16 cellular contexts compared by ENCODE assay signal in the genomic region with DNA sequence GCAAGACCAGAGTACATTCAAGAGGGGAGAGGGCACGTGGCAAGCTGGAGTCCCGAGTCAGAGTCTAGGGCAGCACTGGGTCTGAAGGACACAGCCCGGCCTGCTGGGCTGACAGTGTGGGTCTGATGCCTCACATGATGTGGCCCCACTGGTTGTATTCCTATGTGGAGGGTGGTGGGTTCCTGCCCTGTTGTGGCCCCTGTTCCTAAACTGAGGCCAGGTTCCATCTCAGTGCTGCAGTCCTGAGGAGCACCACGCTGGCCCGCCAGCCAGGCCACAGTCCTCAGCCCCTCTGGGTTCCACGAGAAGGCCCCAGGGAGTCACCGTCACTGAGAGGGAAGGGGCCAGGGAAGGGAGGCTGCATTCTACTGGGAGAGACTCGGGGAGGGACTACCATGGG. TPM values are rescaled to one million over a fixed set of nuclear protein-coding genes. Genes with fewer than 3 reads are reported as not detected.
DNase-seq lines count a peak whose midpoint lies in the region; ATAC-seq, FAIRE-seq and TF ChIP-seq lines count a peak whose summit lies in the region.
"Had no signal": no experiment of that assay in that cellular context is flagged by ENCODE, and none has a peak within 500 bp of the region (broad histone marks: within the 10 kb centered on the region; RNA-seq: fewer than 3 reads in every experiment).

No MANE protein-coding gene starts in this region.

- peak overlapping the region; percentile 44 to 93 for H3K27ac Mint-ChIP-seq in activated naive CD4-positive, alpha-beta T cell treated with anti-CD3 and anti-CD28 coated beads, Interleukin-2, amount 50 U/mL, for 72 hours
- peak overlapping the region; percentile 33 for H3K27ac Mint-ChIP-seq in activated T-helper 2 cell treated with anti-CD3 and anti-CD28 coated beads, Interferon-gamma antibody, Interleukin-2, Interleukin-4, amounts not matched to agents 10 μg/mL and 5 μg/mL and 100 μg/mL, durations not matched to agents 14 hours and 24 hours and 36 hours
- H3K27ac Mint-ChIP-seq: stimulated activated memory B cell treated with anti-CD40 and anti-IgM and Interleukin-4, amounts not matched to agents 10 μg/mL and 1 μg/mL and 100 μg/mL, for 72 hours had no signal

- H3K4me3 Mint-ChIP-seq in activated T-helper 2 cell treated with anti-CD3 and anti-CD28 coated beads, Interferon-gamma antibody, Interleukin-2, Interleukin-4, amounts not matched to agents 10 μg/mL and 5 μg/mL and 100 μg/mL, durations not matched to agents 14 hours and 24 hours and 36 hours (ENCODE audit: low read depth) = no peak overlapping the region
- H3K4me3 Mint-ChIP-seq: stimulated activated memory B cell treated with anti-CD40 and anti-IgM and Interleukin-4, amounts not matched to agents 10 μg/mL and 1 μg/mL and 100 μg/mL, for 72 hours had no signal

- H3K36me3 ChIP-seq in kidney (ENCODE audit: control insufficient read depth in 1 of 2, insufficient read depth in 2 of 2, low read length in 2 of 2) = peaks cover 27 to 29% of the 10 kb centered on the region in 2 donors
- peaks cover 27% of the 10 kb centered on the region for H3K36me3 ChIP-seq in HAP-1 (replicated peaks)

- H3K4me1 Mint-ChIP-seq in activated T-helper 2 cell treated with anti-CD3 and anti-CD28 coated beads, Interferon-gamma antibody, Interleukin-2, Interleukin-4, amounts not matched to agents 10 μg/mL and 5 μg/mL and 100 μg/mL, durations not matched to agents 14 hours and 24 hours and 36 hours (ENCODE audit: low read depth) = peaks cover 19% of the 10 kb centered on the region

- in situ Hi-C loops in HAP-1 (cut with MboI; ENCODE audit: low sequenced_read_pairs) = no loop called here

- no peak for TF ChIP-seq CTCF in kidney (IDR thresholded peaks at IDR 0.05; ENCODE audit: borderline replicate concordance, extremely low read depth, insufficient read depth)

- H3K4me1 ChIP-seq in kidney (ENCODE audit: control insufficient read depth in 1 of 2, insufficient read depth in 1 of 2, low read depth in 1 of 2, low read length in 2 of 2) = peaks cover 15 to 34% of the 10 kb centered on the region in 2 donors
- H3K4me1 ChIP-seq in HAP-1 = no peaks in the 10 kb centered on the region

- H3K9me3 ChIP-seq in kidney (ENCODE audit: control insufficient read depth in 1 of 2, low read length in 2 of 2) (no peaks in the 10 kb centered on the region), HAP-1 (no peaks in the 10 kb centered on the region)

- H3K9me3 Mint-ChIP-seq in activated naive CD4-positive, alpha-beta T cell treated with anti-CD3 and anti-CD28 coated beads, Interleukin-2, amount 50 U/mL, for 72 hours = no peaks in the 10 kb centered on the region
- no peaks in the 10 kb centered on the region for H3K9me3 Mint-ChIP-seq in activated T-helper 2 cell treated with anti-CD3 and anti-CD28 coated beads, Interferon-gamma antibody, Interleukin-2, Interleukin-4, amounts not matched to agents 10 μg/mL and 5 μg/mL and 100 μg/mL, durations not matched to agents 14 hours and 24 hours and 36 hours
- H3K9me3 Mint-ChIP-seq: CD4-positive, alpha-beta memory T cell; stimulated activated memory B cell treated with anti-CD40 and anti-IgM and Interleukin-4, amounts not matched to agents 10 μg/mL and 1 μg/mL and 100 μg/mL, for 72 hours had no signal

- H3K36me3 Mint-ChIP-seq in activated naive CD4-positive, alpha-beta T cell treated with anti-CD3 and anti-CD28 coated beads, Interleukin-2, amount 50 U/mL, for 72 hours = peaks cover 0 to 11% of the 10 kb centered on the region in 2 donors
- H3K36me3 Mint-ChIP-seq in activated T-helper 2 cell treated with anti-CD3 and anti-CD28 coated beads, Interferon-gamma antibody, Interleukin-2, Interleukin-4, amounts not matched to agents 10 μg/mL and 5 μg/mL and 100 μg/mL, durations not matched to agents 14 hours and 24 hours and 36 hours (ENCODE audit: low read depth) = peaks cover 51% of the 10 kb centered on the region

- no peak for TF ChIP-seq POLR2A in erythroblast (IDR thresholded peaks at IDR 0.05; ENCODE audit: low read length)

- DNase-seq in activated naive CD4-positive, alpha-beta T cell treated with anti-CD3 and anti-CD28 coated beads, Interleukin-2, amount 50 U/mL, for 72 hours (ENCODE audit: low spot score in 2 of 2) = no peak
- DNase-seq in activated naive CD4-positive, alpha-beta T cell (lab: John Stamatoyannopoulos, UW) = no peak
- DNase-seq in activated T-helper 2 cell treated with anti-CD3 and anti-CD28 coated beads, Interferon-gamma antibody, Interleukin-2, Interleukin-4, amounts not matched to agents 10 μg/mL and 5 μg/mL and 100 μg/mL, durations not matched to agents 14 hours and 24 hours and 36 hours (ENCODE audit: low spot score) = no peak
- peak; percentile 56 for DNase-seq in kidney
- DNase-seq in HAP-1 (ENCODE audit: low spot score in 2 of 2) = no peak
- no peak for DNase-seq in erythroblast (lab: John Stamatoyannopoulos, UW)
- DNase-seq: ACHN; CD4-positive, alpha-beta memory T cell; NCI-H748 treated with DMSO at 0.1 percent for 48 hours had no signal

- peak overlapping the region in 1 of 2 donors; percentile 36 for H3K9ac ChIP-seq in kidney (ENCODE audit: low read length in 2 of 2)

- H3K27ac ChIP-seq in kidney (ENCODE audit: low read depth in 2 of 2, low read length in 2 of 2) = peak overlapping the region; percentile 61 to 66
- H3K27ac ChIP-seq in temporal lobe (ENCODE audit: low read depth, low read length) = peak overlapping the region; percentile 58

- no peak for FAIRE-seq in kidney (lab: Jason Lieb, UNC)
- FAIRE-seq: GM19239, TTC549 had no signal

- H3K27me3 ChIP-seq in HAP-1 (ENCODE audit: low read depth) = no peaks in the 10 kb centered on the region

- intact Hi-C loops in activated T-helper 2 cell treated with anti-CD3 and anti-CD28 coated beads, Interferon-gamma antibody, Interleukin-2, Interleukin-4, amounts not matched to agents 10 μg/mL and 5 μg/mL and 100 μg/mL, durations not matched to agents 14 hours and 24 hours and 36 hours (cut with micrococcal nuclease) = no loop called here
- intact Hi-C loops in kidney (cut with DNase I) = no loop called here

- H3K27me3 Mint-ChIP-seq in activated T-helper 2 cell treated with anti-CD3 and anti-CD28 coated beads, Interferon-gamma antibody, Interleukin-2, Interleukin-4, amounts not matched to agents 10 μg/mL and 5 μg/mL and 100 μg/mL, durations not matched to agents 14 hours and 24 hours and 36 hours (ENCODE audit: low read depth) = no peaks in the 10 kb centered on the region
- H3K27me3 Mint-ChIP-seq: CD4-positive, alpha-beta memory T cell; stimulated activated memory B cell treated with anti-CD40 and anti-IgM and Interleukin-4, amounts not matched to agents 10 μg/mL and 1 μg/mL and 100 μg/mL, for 72 hours had no signal

- no peak for ATAC-seq in activated naive CD4-positive, alpha-beta T cell treated with anti-CD3 and anti-CD28 coated beads, Interleukin-2, amount 50 U/mL, for 72 hours
- no peak for ATAC-seq in HG03342 (IDR thresholded peaks at IDR 0.05; ENCODE audit: unreplicated experiment)
- ATAC-seq: stimulated activated memory B cell treated with anti-CD40 and anti-IgM and Interleukin-4, amounts not matched to agents 10 μg/mL and 1 μg/mL and 100 μg/mL, for 72 hours had no signal

- H3K4me3 ChIP-seq in kidney (ENCODE audit: low read length in 2 of 2) = no peak overlapping the region
- no peak overlapping the region for H3K4me3 ChIP-seq in HAP-1
- H3K4me3 ChIP-seq: K562, skin epidermis had no signal

RNA-seq across cellular contexts. Expression of a gene that starts 13.3 kb away (rescaled TPM):
- total RNA-seq in activated naive CD4-positive, alpha-beta T cell treated with anti-CD3 and anti-CD28 coated beads, Interleukin-2, amount 50 U/mL, for 72 hours = 10 to 100 TPM; 16.5 to 17.6 TPM
- 29.0 and 30.4 TPM in 2 replicates for total RNA-seq in activated T-helper 2 cell treated with anti-CD3 and anti-CD28 coated beads, Interferon-gamma antibody, Interleukin-2, Interleukin-4, amounts not matched to agents 10 μg/mL and 5 μg/mL and 100 μg/mL, durations not matched to agents 14 hours and 24 hours and 36 hours
- total RNA-seq in kidney (72.3 TPM), temporal lobe (16.0 TPM)
- 37.4 TPM for polyA plus RNA-seq in kidney (ENCODE audit: insufficient read depth, low read depth, low replicate concordance)

RNA-seq across cellular contexts. Expression of a gene that starts 13.5 kb away (rescaled TPM):
- total RNA-seq in activated naive CD4-positive, alpha-beta T cell treated with anti-CD3 and anti-CD28 coated beads, Interleukin-2, amount 50 U/mL, for 72 hours = 10 to 100 TPM; 71.5 to 82.9 TPM
- 93.9 and 94.7 TPM in 2 replicates for total RNA-seq in activated T-helper 2 cell treated with anti-CD3 and anti-CD28 coated beads, Interferon-gamma antibody, Interleukin-2, Interleukin-4, amounts not matched to agents 10 μg/mL and 5 μg/mL and 100 μg/mL, durations not matched to agents 14 hours and 24 hours and 36 hours
- 63.0 TPM for total RNA-seq in kidney
- polyA plus RNA-seq in kidney (ENCODE audit: insufficient read depth, low read depth, low replicate concordance) = 48.2 TPM
- total RNA-seq in temporal lobe = 56.3 TPM

RNA-seq across cellular contexts. Expression of a gene that starts 43.9 kb away (rescaled TPM):
- total RNA-seq in activated naive CD4-positive, alpha-beta T cell treated with anti-CD3 and anti-CD28 coated beads, Interleukin-2, amount 50 U/mL, for 72 hours = 100 to 1,000 TPM in 1 of 2 donors, 10 to 100 TPM in 1; 82.9 to 159 TPM
- total RNA-seq in activated T-helper 2 cell treated with anti-CD3 and anti-CD28 coated beads, Interferon-gamma antibody, Interleukin-2, Interleukin-4, amounts not matched to agents 10 μg/mL and 5 μg/mL and 100 μg/mL, durations not matched to agents 14 hours and 24 hours and 36 hours = 201 and 206 TPM in 2 replicates
- total RNA-seq in kidney (112 TPM), temporal lobe (115 TPM)
- polyA plus RNA-seq in kidney (ENCODE audit: insufficient read depth, low read depth, low replicate concordance) = 96.6 TPM

RNA-seq across cellular contexts. Expression of a gene that starts 52.8 kb away (rescaled TPM):
- total RNA-seq in activated naive CD4-positive, alpha-beta T cell treated with anti-CD3 and anti-CD28 coated beads, Interleukin-2, amount 50 U/mL, for 72 hours = 100 to 1,000 TPM; 187 to 193 TPM
- 191 TPM in 2 replicates for total RNA-seq in activated T-helper 2 cell treated with anti-CD3 and anti-CD28 coated beads, Interferon-gamma antibody, Interleukin-2, Interleukin-4, amounts not matched to agents 10 μg/mL and 5 μg/mL and 100 μg/mL, durations not matched to agents 14 hours and 24 hours and 36 hours
- total RNA-seq in kidney = 118 TPM
- polyA plus RNA-seq in kidney (ENCODE audit: insufficient read depth, low read depth, low replicate concordance) = 46.7 TPM
- 62.9 TPM for total RNA-seq in temporal lobe
